In the genomic region with DNA sequence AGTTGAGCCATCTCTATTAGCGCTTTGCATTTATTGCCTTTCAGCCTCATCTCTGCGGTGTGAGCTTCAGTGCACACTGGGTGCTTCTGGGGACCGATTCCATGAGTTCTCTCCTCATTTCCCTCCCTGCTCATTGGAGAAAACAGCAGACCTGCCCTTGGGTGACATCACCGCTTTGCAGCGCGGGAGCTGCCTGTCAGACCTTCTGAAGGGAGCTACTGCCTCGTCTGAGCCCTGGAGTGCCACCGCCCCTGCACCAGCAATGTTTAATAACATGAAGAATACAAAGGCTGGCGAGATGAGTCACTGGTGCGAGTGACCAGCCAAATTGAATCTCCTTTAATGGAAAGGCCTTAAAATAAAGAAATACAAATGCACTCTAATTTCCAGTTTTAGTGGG, we compare ENCODE assay signal across 1 cellular context.
TF ChIP-seq lines count a peak whose summit lies in the region.

No MANE protein-coding gene starts in this region.

TF ChIP-seq in HEK293T, 16 proteins besides CTCF, POLR2A, EP300 and RAD21 (continued from another document):
- TF ChIP-seq, protein P1, sequence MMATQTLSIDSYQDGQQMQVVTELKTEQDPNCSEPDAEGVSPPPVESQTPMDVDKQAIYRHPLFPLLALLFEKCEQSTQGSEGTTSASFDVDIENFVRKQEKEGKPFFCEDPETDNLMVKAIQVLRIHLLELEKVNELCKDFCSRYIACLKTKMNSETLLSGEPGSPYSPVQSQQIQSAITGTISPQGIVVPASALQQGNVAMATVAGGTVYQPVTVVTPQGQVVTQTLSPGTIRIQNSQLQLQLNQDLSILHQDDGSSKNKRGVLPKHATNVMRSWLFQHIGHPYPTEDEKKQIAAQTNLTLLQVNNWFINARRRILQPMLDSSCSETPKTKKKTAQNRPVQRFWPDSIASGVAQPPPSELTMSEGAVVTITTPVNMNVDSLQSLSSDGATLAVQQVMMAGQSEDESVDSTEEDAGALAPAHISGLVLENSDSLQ (IDR thresholded peaks at IDR 0.05), result no peak
- TF ChIP-seq SP1 (IDR thresholded peaks at IDR 0.05) (no peak), ARNT (IDR thresholded peaks at IDR 0.05) (no peak), CTBP1 (IDR thresholded peaks at IDR 0.05; ENCODE audit: borderline replicate concordance) (no peak), ELF4 (IDR thresholded peaks at IDR 0.05) (no peak), BHLHE40 (IDR thresholded peaks at IDR 0.05; ENCODE audit: borderline replicate concordance) (no peak), NFRKB (IDR thresholded peaks at IDR 0.05) (no peak), FOXM1 (IDR thresholded peaks at IDR 0.05; ENCODE audit: borderline replicate concordance) (no peak), FOXA1 (IDR thresholded peaks at IDR 0.05) (no peak), HDGF (IDR thresholded peaks at IDR 0.05; ENCODE audit: borderline replicate concordance) (no peak), ZNF384 (IDR thresholded peaks at IDR 0.05) (no peak), SUZ12 (IDR thresholded peaks at IDR 0.05) (no peak)
